16 cellular contexts compared by ENCODE assay signal in genomic region chr1:186272486-186272885, GRCh38. TPM values are rescaled to one million over a fixed set of nuclear protein-coding genes. Genes with fewer than 3 reads are reported as not detected.
DNase-seq lines count a peak whose midpoint lies in the region; ATAC-seq and TF ChIP-seq lines count a peak whose summit lies in the region.
"Had no signal": no experiment of that assay in that cellular context is flagged by ENCODE, and none has a peak within 500 bp of the region (broad histone marks: within the 10 kb centered on the region; RNA-seq: fewer than 3 reads in every experiment).

No MANE protein-coding gene starts in this region.

- no peak overlapping the region for H3K27ac ChIP-seq in mammary epithelial cell (ENCODE audit: insufficient read depth, low read depth, low read length)
- H3K27ac ChIP-seq: heart left ventricle had no signal

- in situ Hi-C loops in mammary epithelial cell (cut with MboI; ENCODE audit: low sequenced_read_pairs in 2 of 2) = no loop called here

- no peaks in the 10 kb centered on the region for H3K79me2 ChIP-seq in mammary epithelial cell (ENCODE audit: insufficient read depth, low read length)

- no peaks in the 10 kb centered on the region for H4K20me1 ChIP-seq in mammary epithelial cell (ENCODE audit: insufficient read depth, low read length)

- H2AFZ ChIP-seq in mammary epithelial cell (ENCODE audit: low read depth, low read length) = no peak overlapping the region

- H3K4me3 Mint-ChIP-seq in activated naive CD8-positive, alpha-beta T cell treated with anti-CD3 and anti-CD28 coated beads, Interleukin-2, amount 50 U/mL, for 24 hours = no peak overlapping the region
- no peak overlapping the region for H3K4me3 Mint-ChIP-seq in activated naive CD8-positive, alpha-beta T cell treated with anti-CD3 and anti-CD28 coated beads for 36 hours
- H3K4me3 Mint-ChIP-seq in stimulated activated naive CD8-positive, alpha-beta T cell treated with anti-CD3 and anti-CD28 coated beads, Interleukin-15, amount 100 ng/mL, for 72 hours = no peak overlapping the region
- no peak overlapping the region for H3K4me3 Mint-ChIP-seq in glutamatergic neuron (ENCODE audit: unreplicated experiment)
- H3K4me3 Mint-ChIP-seq: type B pancreatic cell had no signal

- 42% methylated on average over 1 of the region's 1 CpG for whole genome bisulfite sequencing in mammary epithelial cell (ENCODE audit: low coverage, missing lambda C conversion rate)

- no peak overlapping the region for H3K4me2 ChIP-seq in mammary epithelial cell (ENCODE audit: insufficient read depth, low read depth, low read length)

- dilution Hi-C loops in mammary epithelial cell (cut with HindIII; ENCODE audit: low sequenced_read_pairs) = no loop called here

- no peaks in the 10 kb centered on the region for H3K9me3 ChIP-seq in mammary epithelial cell (replicated peaks; ENCODE audit: insufficient read depth, low read length)

- H3K4me1 Mint-ChIP-seq in activated naive CD8-positive, alpha-beta T cell treated with anti-CD3 and anti-CD28 coated beads, Interleukin-2, amount 50 U/mL, for 24 hours = no peaks in the 10 kb centered on the region
- H3K4me1 Mint-ChIP-seq in activated naive CD8-positive, alpha-beta T cell treated with anti-CD3 and anti-CD28 coated beads for 36 hours = no peaks in the 10 kb centered on the region
- H3K4me1 Mint-ChIP-seq in stimulated activated naive CD8-positive, alpha-beta T cell treated with anti-CD3 and anti-CD28 coated beads, Interleukin-15, amount 100 ng/mL, for 72 hours = no peaks in the 10 kb centered on the region
- peaks cover 2% of the 10 kb centered on the region for H3K4me1 Mint-ChIP-seq in glutamatergic neuron (ENCODE audit: low read depth, unreplicated experiment)

- no peak overlapping the region for H3K27ac Mint-ChIP-seq in activated naive CD8-positive, alpha-beta T cell treated with anti-CD3 and anti-CD28 coated beads, Interleukin-2, amount 50 U/mL, for 24 hours
- H3K27ac Mint-ChIP-seq in activated naive CD8-positive, alpha-beta T cell treated with anti-CD3 and anti-CD28 coated beads for 36 hours = no peak overlapping the region
- no peak overlapping the region for H3K27ac Mint-ChIP-seq in stimulated activated naive CD8-positive, alpha-beta T cell treated with anti-CD3 and anti-CD28 coated beads, Interleukin-15, amount 100 ng/mL, for 72 hours
- no peak overlapping the region for H3K27ac Mint-ChIP-seq in glutamatergic neuron (ENCODE audit: unreplicated experiment)
- H3K27ac Mint-ChIP-seq: type B pancreatic cell had no signal

- H3K27me3 Mint-ChIP-seq in activated naive CD8-positive, alpha-beta T cell treated with anti-CD3 and anti-CD28 coated beads, Interleukin-2, amount 50 U/mL, for 24 hours = no peaks in the 10 kb centered on the region
- H3K27me3 Mint-ChIP-seq in activated naive CD8-positive, alpha-beta T cell treated with anti-CD3 and anti-CD28 coated beads for 36 hours = no peaks in the 10 kb centered on the region
- no peaks in the 10 kb centered on the region for H3K27me3 Mint-ChIP-seq in stimulated activated naive CD8-positive, alpha-beta T cell treated with anti-CD3 and anti-CD28 coated beads, Interleukin-15, amount 100 ng/mL, for 72 hours
- no peaks in the 10 kb centered on the region for H3K27me3 Mint-ChIP-seq in glutamatergic neuron (ENCODE audit: unreplicated experiment)
- H3K27me3 Mint-ChIP-seq: type B pancreatic cell had no signal

- no peak for TF ChIP-seq POLR2A in NB4 (IDR thresholded peaks at IDR 0.05; ENCODE audit: extremely low read depth, insufficient read length)

- no peaks in the 10 kb centered on the region for H3K36me3 Mint-ChIP-seq in activated naive CD8-positive, alpha-beta T cell treated with anti-CD3 and anti-CD28 coated beads, Interleukin-2, amount 50 U/mL, for 24 hours (ENCODE audit: low read depth)
- no peaks in the 10 kb centered on the region for H3K36me3 Mint-ChIP-seq in activated naive CD8-positive, alpha-beta T cell treated with anti-CD3 and anti-CD28 coated beads for 36 hours
- no peaks in the 10 kb centered on the region for H3K36me3 Mint-ChIP-seq in glutamatergic neuron (ENCODE audit: unreplicated experiment)
- H3K36me3 Mint-ChIP-seq: type B pancreatic cell had no signal

- H3K4me3 ChIP-seq in NB4 (ENCODE audit: low read depth, low read length) (no peak overlapping the region), mammary epithelial cell (replicated peaks in 1 of 3; ENCODE audit: insufficient read depth in 1 of 3, low read depth in 2 of 3, low read length in 3 of 3) (no peak overlapping the region)
- H3K4me3 ChIP-seq: heart left ventricle had no signal

- H3K9ac ChIP-seq in mammary epithelial cell (ENCODE audit: insufficient read depth, low read length) = no peak overlapping the region

- BruUV-seq in mammary epithelial cell (replicated peaks; lab: Mats Ljungman, UMichigan) = no TSS peak

- CTCF ChIA-PET in mammary epithelial cell (lab: Charles Lee; ENCODE audit: low non-redundant PET) = no interaction called here

- DNase-seq in activated naive CD8-positive, alpha-beta T cell treated with anti-CD3 and anti-CD28 coated beads, Interleukin-2, amount 50 U/mL, for 24 hours = no peak
- no peak for DNase-seq in activated naive CD8-positive, alpha-beta T cell treated with anti-CD3 and anti-CD28 coated beads for 36 hours
- DNase-seq in NB4 (ENCODE audit: low read depth) = peak; percentile 47
- peak; percentile 5 for DNase-seq in mammary epithelial cell
- DNase-seq in stimulated activated naive CD8-positive, alpha-beta T cell treated with anti-CD3 and anti-CD28 coated beads, Interleukin-15, amount 100 ng/mL, for 72 hours = no peak
- DNase-seq in glutamatergic neuron = no peak
- DNase-seq: DMS153, heart left ventricle, NCI-H1092 treated with DMSO at 0.1 percent for 48 hours, NCI-H2227 treated with DMSO at 0.1 percent for 48 hours had no signal

- intact Hi-C loops in mammary epithelial cell (cut with micrococcal nuclease) = no loop called here

- peak; percentile 54 for ATAC-seq in activated naive CD8-positive, alpha-beta T cell treated with anti-CD3 and anti-CD28 coated beads, Interleukin-2, amount 50 U/mL, for 24 hours
- ATAC-seq in stimulated activated naive CD8-positive, alpha-beta T cell treated with anti-CD3 and anti-CD28 coated beads, Interleukin-15, amount 100 ng/mL, for 72 hours = peak; percentile 71
- ATAC-seq in HG02938 (IDR thresholded peaks at IDR 0.05; ENCODE audit: unreplicated experiment) = no peak
- no peak for ATAC-seq in HG02763 (IDR thresholded peaks at IDR 0.05; ENCODE audit: unreplicated experiment)
- ATAC-seq: heart left ventricle, Panc1 had no signal

- TF ChIP-seq CTCF in NB4 (IDR thresholded peaks at IDR 0.05; ENCODE audit: low read depth, low read length) = no peak
- TF ChIP-seq CTCF in mammary epithelial cell (conservative IDR thresholded peaks at IDR 0.05 in 1 of 2, IDR thresholded peaks at IDR 0.05 in 1 of 2; ENCODE audit: extremely low read depth in 1 of 2, insufficient read depth in 1 of 2, low read depth in 1 of 2, low read length in 2 of 2) = no peak
- no peak for TF ChIP-seq CTCF in glutamatergic neuron (IDR thresholded peaks at IDR 0.05; ENCODE audit: partially characterized antibody, unreplicated experiment)

- no peaks in the 10 kb centered on the region for H3K4me1 ChIP-seq in mammary epithelial cell (ENCODE audit: insufficient read depth, low read length)
- H3K4me1 ChIP-seq: heart left ventricle had no signal

- no peaks in the 10 kb centered on the region for H3K9me3 Mint-ChIP-seq in activated naive CD8-positive, alpha-beta T cell treated with anti-CD3 and anti-CD28 coated beads, Interleukin-2, amount 50 U/mL, for 24 hours
- no peaks in the 10 kb centered on the region for H3K9me3 Mint-ChIP-seq in activated naive CD8-positive, alpha-beta T cell treated with anti-CD3 and anti-CD28 coated beads for 36 hours
- H3K9me3 Mint-ChIP-seq in stimulated activated naive CD8-positive, alpha-beta T cell treated with anti-CD3 and anti-CD28 coated beads, Interleukin-15, amount 100 ng/mL, for 72 hours = no peaks in the 10 kb centered on the region
- H3K9me3 Mint-ChIP-seq in glutamatergic neuron (ENCODE audit: unreplicated experiment) = peaks cover 3% of the 10 kb centered on the region
- H3K9me3 Mint-ChIP-seq: type B pancreatic cell had no signal

- no peaks in the 10 kb centered on the region for H3K36me3 ChIP-seq in mammary epithelial cell (ENCODE audit: insufficient read depth, low read length)
- H3K36me3 ChIP-seq: heart left ventricle had no signal

- H3K27me3 ChIP-seq in mammary epithelial cell (ENCODE audit: insufficient read depth, low read length) = no peaks in the 10 kb centered on the region
- H3K27me3 ChIP-seq: heart left ventricle had no signal

RNA-seq across cellular contexts. Expression of gene PRG4, which starts 23.6 kb away (rescaled TPM):
- total RNA-seq in activated naive CD8-positive, alpha-beta T cell treated with anti-CD3 and anti-CD28 coated beads for 36 hours = not detected
- total RNA-seq in mammary epithelial cell (not detected), glutamatergic neuron (ENCODE audit: unreplicated experiment) (not detected)
- not detected for polyA plus RNA-seq in mammary epithelial cell
- not detected for polyA minus RNA-seq in mammary epithelial cell
- total RNA-seq: kidney epithelial cell, skeletal muscle tissue had no signal

Comparison
In these comparisons a context has a peak if more than half of its experiments do, and no peak if none do; other contexts are left out.
1. ATAC-seq: peak in activated naive CD8-positive, alpha-beta T cell treated with anti-CD3 and anti-CD28 coated beads, Interleukin-2, amount 50 U/mL, for 24 hours (single experiment) and stimulated activated naive CD8-positive, alpha-beta T cell treated with anti-CD3 and anti-CD28 coated beads, Interleukin-15, amount 100 ng/mL, for 72 hours (single experiment); none in HG02938 (single experiment) and HG02763 (single experiment).
2. DNase-seq: peak in NB4 (single experiment) and mammary epithelial cell (single experiment); none in activated naive CD8-positive, alpha-beta T cell treated with anti-CD3 and anti-CD28 coated beads, Interleukin-2, amount 50 U/mL, for 24 hours (single experiment), activated naive CD8-positive, alpha-beta T cell treated with anti-CD3 and anti-CD28 coated beads for 36 hours (single experiment), stimulated activated naive CD8-positive, alpha-beta T cell treated with anti-CD3 and anti-CD28 coated beads, Interleukin-15, amount 100 ng/mL, for 72 hours (0 of 2) and glutamatergic neuron (single experiment).